In genomic region chr18:27695054-27695453, GRCh38 we compare ENCODE assay signal across 29 cellular contexts.
"Had no signal": no experiment of that assay in that cellular context is flagged by ENCODE, and none has a peak within 500 bp of the region (broad histone marks: within the 10 kb centered on the region; RNA-seq: fewer than 3 reads in every experiment).

No MANE protein-coding gene starts in this region.

- FAIRE-seq: endothelial cell of umbilical vein had no signal

- H3K36me3 ChIP-seq: breast epithelium, gastroesophageal sphincter, lower lobe of right lung, neutrophil, vagina, WERI-Rb-1 had no signal

- H3K36me3 Mint-ChIP-seq: activated CD4-positive, alpha-beta memory T cell treated with anti-CD3 and anti-CD28 coated beads for 36 hours; stimulated activated effector memory CD8-positive, alpha-beta T cell treated with anti-CD3 and anti-CD28 coated beads, Interleukin-12 subunit alpha, Interleukin-12 subunit beta, amount 100 ng/mL, for 72 hours; type B pancreatic cell had no signal

- H3K9me3 Mint-ChIP-seq: type B pancreatic cell had no signal

- H3K27ac Mint-ChIP-seq: activated CD4-positive, alpha-beta memory T cell treated with anti-CD3 and anti-CD28 coated beads for 36 hours; activated CD4-positive, alpha-beta T cell treated with anti-CD3 and anti-CD28 coated beads, Interleukin-2, amount 10 ng/mL, durations not matched to agents 24 days and 14 days; activated T-cell treated with anti-CD3 and anti-CD28 coated beads, Interleukin-2, amount 50 U/mL, for 24 hours; natural killer cell treated with Interleukin-12 subunit alpha and Interleukin-12 subunit beta and Interleukin-15 and Interleukin-18, amount 100 ng/mL, for 72 hours; stimulated activated effector memory CD8-positive, alpha-beta T cell treated with anti-CD3 and anti-CD28 coated beads, Interleukin-12 subunit alpha, Interleukin-12 subunit beta, amount 100 ng/mL, for 72 hours; stimulated activated naive CD8-positive, alpha-beta T cell treated with anti-CD3 and anti-CD28 coated beads, Interleukin-15, Interleukin-2, amounts not matched to agents 100 ng/mL and 50 ng/mL, for 24 hours; type B pancreatic cell had no signal

- H3K27me3 ChIP-seq: breast epithelium, gastroesophageal sphincter, neutrophil, vagina had no signal

- H3K9me3 ChIP-seq: breast epithelium, gastroesophageal sphincter, lower lobe of right lung, mucosa of descending colon, neutrophil, vagina had no signal

- H3K27me3 Mint-ChIP-seq: activated CD4-positive, alpha-beta memory T cell treated with anti-CD3 and anti-CD28 coated beads for 36 hours; activated CD4-positive, alpha-beta T cell treated with anti-CD3 and anti-CD28 coated beads, Interleukin-2, amount 10 ng/mL, durations not matched to agents 24 days and 14 days; activated T-cell treated with anti-CD3 and anti-CD28 coated beads, Interleukin-2, amount 50 U/mL, for 24 hours; natural killer cell treated with Interleukin-12 subunit alpha and Interleukin-12 subunit beta and Interleukin-15 and Interleukin-18, amount 100 ng/mL, for 72 hours; stimulated activated naive CD8-positive, alpha-beta T cell treated with anti-CD3 and anti-CD28 coated beads, Interleukin-15, Interleukin-2, amounts not matched to agents 100 ng/mL and 50 ng/mL, for 24 hours; type B pancreatic cell had no signal

- ATAC-seq: gastroesophageal sphincter; left lobe of liver; mucosa of descending colon; natural killer cell treated with Interleukin-12 subunit alpha and Interleukin-12 subunit beta and Interleukin-15 and Interleukin-18, amount 100 ng/mL, for 72 hours; sciatic nerve; stimulated activated effector memory CD8-positive, alpha-beta T cell treated with anti-CD3 and anti-CD28 coated beads, Interleukin-12 subunit alpha, Interleukin-12 subunit beta, amount 100 ng/mL, for 72 hours had no signal

- H3K4me1 Mint-ChIP-seq: activated CD4-positive, alpha-beta T cell treated with anti-CD3 and anti-CD28 coated beads, Interleukin-2, amount 10 ng/mL, durations not matched to agents 24 days and 14 days; stimulated activated effector memory CD8-positive, alpha-beta T cell treated with anti-CD3 and anti-CD28 coated beads, Interleukin-12 subunit alpha, Interleukin-12 subunit beta, amount 100 ng/mL, for 72 hours had no signal

- H3K27ac ChIP-seq: breast epithelium, gastroesophageal sphincter, lower lobe of right lung, neutrophil, skin epidermis, vagina, WERI-Rb-1 had no signal

- DNase-seq: activated CD4-positive, alpha-beta memory T cell treated with anti-CD3 and anti-CD28 coated beads for 36 hours; activated CD4-positive, alpha-beta T cell treated with anti-CD3 and anti-CD28 coated beads, Interleukin-2, amount 10 ng/mL, durations not matched to agents 24 days and 14 days; activated CD4-positive, CD25-positive, alpha-beta regulatory T cell treated with anti-CD3 and anti-CD28 coated beads, Interleukin-2, amount 50 U/mL, for 72 hours; activated CD8-positive, alpha-beta memory T cell treated with anti-CD3 and anti-CD28 coated beads, Interleukin-2, amount 50 U/mL, for 4 hours; activated gamma-delta T cell; activated naive CD4-positive, alpha-beta T cell treated with anti-CD3 and anti-CD28 coated beads, Interleukin-2, amount 50 U/mL, for 16 hours; activated T-cell treated with anti-CD3 and anti-CD28 coated beads, Interleukin-2, amount 50 U/mL, for 24 hours; amniotic stem cell; central memory CD4-positive, alpha-beta T cell; head of caudate nucleus; hippocampal formation; lower lobe of right lung; mucosa of descending colon; retina; stimulated activated CD4-positive, alpha-beta T cell treated with anti-CD3 and anti-CD28 coated beads, Interleukin-4, amount 100 ng/mL, for 24 hours; T-helper 9 cell; WERI-Rb-1 had no signal

- H3K4me3 Mint-ChIP-seq: activated CD4-positive, alpha-beta memory T cell treated with anti-CD3 and anti-CD28 coated beads for 36 hours; activated CD4-positive, alpha-beta T cell treated with anti-CD3 and anti-CD28 coated beads, Interleukin-2, amount 10 ng/mL, durations not matched to agents 24 days and 14 days; activated T-cell treated with anti-CD3 and anti-CD28 coated beads, Interleukin-2, amount 50 U/mL, for 24 hours; natural killer cell treated with Interleukin-12 subunit alpha and Interleukin-12 subunit beta and Interleukin-15 and Interleukin-18, amount 100 ng/mL, for 72 hours; stimulated activated effector memory CD8-positive, alpha-beta T cell treated with anti-CD3 and anti-CD28 coated beads, Interleukin-12 subunit alpha, Interleukin-12 subunit beta, amount 100 ng/mL, for 72 hours; stimulated activated naive CD8-positive, alpha-beta T cell treated with anti-CD3 and anti-CD28 coated beads, Interleukin-15, Interleukin-2, amounts not matched to agents 100 ng/mL and 50 ng/mL, for 24 hours; type B pancreatic cell had no signal

- H3K4me1 ChIP-seq: breast epithelium, gastroesophageal sphincter, lower lobe of right lung, vagina had no signal

- H3K4me3 ChIP-seq: breast epithelium, gastroesophageal sphincter, lower lobe of right lung, mucosa of descending colon, skin epidermis, vagina had no signal
